ENCODE assay signal across 1 cellular context in the genomic region with DNA sequence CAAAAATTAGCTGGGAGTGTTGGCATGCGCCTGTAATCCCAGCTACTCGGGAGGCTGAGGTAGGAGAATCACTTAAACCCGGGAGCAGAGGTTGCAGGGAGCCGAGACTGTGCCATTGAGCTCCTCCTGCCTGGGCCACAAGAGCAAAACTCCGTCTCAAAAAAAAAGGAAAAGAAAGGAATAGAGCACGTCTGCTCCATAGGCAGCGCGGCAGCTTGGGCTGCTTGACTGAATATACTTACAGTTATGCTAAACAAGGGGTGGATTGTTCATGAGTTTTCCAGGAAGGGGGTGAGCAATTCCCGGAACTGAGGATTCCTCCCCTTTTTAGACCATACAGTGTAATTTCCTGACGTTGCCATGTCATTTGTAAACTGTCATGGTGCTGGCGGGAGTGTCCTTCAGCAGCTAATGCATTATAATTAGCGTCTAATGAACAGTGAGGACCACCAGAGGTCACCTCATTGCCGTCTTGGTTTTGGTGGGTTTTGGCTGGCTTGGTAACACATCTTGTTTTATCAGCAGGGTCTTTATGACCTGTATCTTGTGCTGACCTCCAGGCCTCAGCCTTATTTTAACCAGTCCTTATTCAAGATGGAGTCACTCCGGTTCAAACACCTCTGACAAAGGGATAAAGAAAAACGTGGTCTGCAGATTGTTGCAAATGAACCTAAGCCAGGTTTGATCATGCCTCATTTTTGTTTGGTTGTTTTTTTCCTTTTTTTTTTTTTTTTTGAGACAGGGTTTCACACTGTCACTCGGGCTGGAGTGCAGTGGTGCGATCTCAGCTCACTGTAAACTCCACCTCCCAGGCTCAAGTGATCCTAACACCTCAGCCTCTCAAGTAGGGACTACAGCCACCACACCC.
TF ChIP-seq lines count a peak whose summit lies in the region.

No MANE protein-coding gene starts in this region.

TF ChIP-seq in K562, 482 proteins besides CTCF, POLR2A, EP300 and RAD21 (continued from another document and continues in another):
- TF ChIP-seq E4F1 (CRISPR knock-in tag; IDR thresholded peaks at IDR 0.05; ENCODE audit: borderline replicate concordance) (peak; percentile 92), SNIP1 (IDR thresholded peaks at IDR 0.05; ENCODE audit: low read depth) (no peak), DNMT1 (IDR thresholded peaks at IDR 0.05) (no peak), RB1 (IDR thresholded peaks at IDR 0.05; ENCODE audit: low read depth) (no peak), ARID2 (IDR thresholded peaks at IDR 0.05) (no peak), CHD2 (IDR thresholded peaks at IDR 0.05; ENCODE audit: low read depth, low read length) (no peak), RREB1 (CRISPR knock-in tag; IDR thresholded peaks at IDR 0.05) (peak; percentile 100), SRF (CRISPR knock-in tag; IDR thresholded peaks at IDR 0.05) (peak; percentile 84 to 95), DMBX1 (CRISPR knock-in tag; IDR thresholded peaks at IDR 0.05; ENCODE audit: borderline replicate concordance) (peak; percentile 100), HMG20A (CRISPR knock-in tag; conservative IDR thresholded peaks at IDR 0.05) (peak; percentile 98), U2AF2 (optimal IDR thresholded peaks at IDR 0.05; ENCODE audit: low read depth, low read length) (no peak), GATAD2A (IDR thresholded peaks at IDR 0.05) (peak; percentile 100), FUS (optimal IDR thresholded peaks at IDR 0.05; ENCODE audit: low read depth, low read length) (no peak), CAMTA2 (CRISPR knock-in tag; conservative IDR thresholded peaks at IDR 0.05) (peak; percentile 95), RBM39 (optimal IDR thresholded peaks at IDR 0.05; ENCODE audit: low read depth, low read length) (no peak), ATF4 (CRISPR knock-in tag; IDR thresholded peaks at IDR 0.05) (peak; percentile 99), PTBP1 (IDR thresholded peaks at IDR 0.05; ENCODE audit: low read depth, low read length) (no peak), CXXC5 (CRISPR knock-in tag; IDR thresholded peaks at IDR 0.05) (peak; percentile 100), MXI1 (IDR thresholded peaks at IDR 0.05; ENCODE audit: low read depth, low read length) (no peak), ZNF239 (CRISPR knock-in tag; IDR thresholded peaks at IDR 0.05) (peak; percentile 98), ZNF668 (CRISPR knock-in tag; IDR thresholded peaks at IDR 0.05) (peak; percentile 100), HBP1 (CRISPR knock-in tag; IDR thresholded peaks at IDR 0.05) (peak; percentile 99), ILK (tag; IDR thresholded peaks at IDR 0.05; ENCODE audit: borderline replicate concordance, low read depth) (peak; percentile 100), SAP30 (IDR thresholded peaks at IDR 0.05; ENCODE audit: borderline replicate concordance, insufficient read depth, low read depth, low read length, poor library complexity, severe bottlenecking) (no peak), BRF2 (IDR thresholded peaks at IDR 0.05; ENCODE audit: borderline replicate concordance, insufficient read depth, insufficient read length) (no peak), ZHX1 (conservative IDR thresholded peaks at IDR 0.05; ENCODE audit: low read length) (peak; percentile 63; the same call in 1 of the 2 replicates), TAF9B (IDR thresholded peaks at IDR 0.05; ENCODE audit: partially characterized antibody) (peak; percentile 78), RNF2 (IDR thresholded peaks at IDR 0.05) (peak; percentile 55; the same call in 1 of the 2 replicates), ATF1 (CRISPR knock-in tag; IDR thresholded peaks at IDR 0.05) (no peak), ATF1 (tag; IDR thresholded peaks at IDR 0.05) (peak; percentile 96), RBM17 (IDR thresholded peaks at IDR 0.05; ENCODE audit: borderline replicate concordance, low read depth, low read length) (no peak), KDM2B (CRISPR knock-in tag; IDR thresholded peaks at IDR 0.05) (peak; percentile 99), DIDO1 (tag; IDR thresholded peaks at IDR 0.05; ENCODE audit: low read depth) (peak; percentile 99), SMAD1 (IDR thresholded peaks at IDR 0.05; ENCODE audit: low read depth, low read length, partially characterized antibody) (no peak), SAFB2 (IDR thresholded peaks at IDR 0.05; ENCODE audit: borderline replicate concordance, low read depth, low read length, severe bottlenecking) (no peak), ZNF41 (CRISPR knock-in tag; conservative IDR thresholded peaks at IDR 0.05) (peak; percentile 99), ZNF23 (CRISPR knock-in tag; IDR thresholded peaks at IDR 0.05) (peak; percentile 98)
- TF ChIP-seq, protein P1, sequence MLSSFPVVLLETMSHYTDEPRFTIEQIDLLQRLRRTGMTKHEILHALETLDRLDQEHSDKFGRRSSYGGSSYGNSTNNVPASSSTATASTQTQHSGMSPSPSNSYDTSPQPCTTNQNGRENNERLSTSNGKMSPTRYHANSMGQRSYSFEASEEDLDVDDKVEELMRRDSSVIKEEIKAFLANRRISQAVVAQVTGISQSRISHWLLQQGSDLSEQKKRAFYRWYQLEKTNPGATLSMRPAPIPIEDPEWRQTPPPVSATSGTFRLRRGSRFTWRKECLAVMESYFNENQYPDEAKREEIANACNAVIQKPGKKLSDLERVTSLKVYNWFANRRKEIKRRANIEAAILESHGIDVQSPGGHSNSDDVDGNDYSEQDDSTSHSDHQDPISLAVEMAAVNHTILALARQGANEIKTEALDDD (IDR thresholded peaks at IDR 0.05) = peak; percentile 35; the same call in 1 of the 2 replicates
- TF ChIP-seq, protein P2, sequence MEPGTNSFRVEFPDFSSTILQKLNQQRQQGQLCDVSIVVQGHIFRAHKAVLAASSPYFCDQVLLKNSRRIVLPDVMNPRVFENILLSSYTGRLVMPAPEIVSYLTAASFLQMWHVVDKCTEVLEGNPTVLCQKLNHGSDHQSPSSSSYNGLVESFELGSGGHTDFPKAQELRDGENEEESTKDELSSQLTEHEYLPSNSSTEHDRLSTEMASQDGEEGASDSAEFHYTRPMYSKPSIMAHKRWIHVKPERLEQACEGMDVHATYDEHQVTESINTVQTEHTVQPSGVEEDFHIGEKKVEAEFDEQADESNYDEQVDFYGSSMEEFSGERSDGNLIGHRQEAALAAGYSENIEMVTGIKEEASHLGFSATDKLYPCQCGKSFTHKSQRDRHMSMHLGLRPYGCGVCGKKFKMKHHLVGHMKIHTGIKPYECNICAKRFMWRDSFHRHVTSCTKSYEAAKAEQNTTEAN (CRISPR knock-in tag; IDR thresholded peaks at IDR 0.05) = 0 out of 2 replicates have a peak, but pooled peaks have one; percentile 67
- TF ChIP-seq, protein P3, sequence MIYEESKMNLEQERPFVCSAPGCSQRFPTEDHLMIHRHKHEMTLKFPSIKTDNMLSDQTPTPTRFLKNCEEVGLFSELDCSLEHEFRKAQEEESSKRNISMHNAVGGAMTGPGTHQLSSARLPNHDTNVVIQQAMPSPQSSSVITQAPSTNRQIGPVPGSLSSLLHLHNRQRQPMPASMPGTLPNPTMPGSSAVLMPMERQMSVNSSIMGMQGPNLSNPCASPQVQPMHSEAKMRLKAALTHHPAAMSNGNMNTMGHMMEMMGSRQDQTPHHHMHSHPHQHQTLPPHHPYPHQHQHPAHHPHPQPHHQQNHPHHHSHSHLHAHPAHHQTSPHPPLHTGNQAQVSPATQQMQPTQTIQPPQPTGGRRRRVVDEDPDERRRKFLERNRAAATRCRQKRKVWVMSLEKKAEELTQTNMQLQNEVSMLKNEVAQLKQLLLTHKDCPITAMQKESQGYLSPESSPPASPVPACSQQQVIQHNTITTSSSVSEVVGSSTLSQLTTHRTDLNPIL (CRISPR knock-in tag; IDR thresholded peaks at IDR 0.05) = peak; percentile 99
